Comparison of ENCODE assay signal across 8 cellular contexts in the genomic region with DNA sequence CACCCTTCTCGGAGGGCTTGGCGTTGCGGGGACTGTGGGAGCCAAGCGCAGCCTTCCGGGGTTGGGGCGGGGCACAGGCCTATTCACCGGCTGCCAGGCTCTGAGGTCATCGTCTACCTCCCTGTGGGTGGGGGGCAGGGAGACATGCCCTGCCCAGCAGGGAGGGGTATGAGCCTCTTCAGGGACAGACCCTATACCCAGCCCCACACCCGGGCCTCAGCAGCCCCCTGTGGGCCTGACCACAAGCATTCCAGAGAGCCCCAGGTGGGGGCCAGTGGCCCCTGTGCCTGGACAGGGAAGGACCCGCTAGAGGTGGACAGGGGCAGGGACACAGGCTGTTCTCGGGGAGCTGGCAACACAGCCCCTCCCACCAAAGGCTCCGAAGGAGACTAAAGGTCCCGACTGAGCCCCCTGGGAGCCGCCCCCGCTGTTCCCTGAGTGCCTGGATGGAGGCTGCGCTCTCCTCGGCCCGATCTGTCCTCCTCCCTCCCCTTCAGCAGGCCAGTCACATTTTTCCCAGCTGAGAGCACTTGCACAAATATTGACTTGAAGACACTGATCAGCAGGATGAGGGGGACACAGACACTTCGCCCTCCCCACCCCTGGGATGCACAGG. TPM values are rescaled to one million over a fixed set of nuclear protein-coding genes. Genes with fewer than 3 reads are reported as not detected.
DNase-seq lines count a peak whose midpoint lies in the region; ATAC-seq and TF ChIP-seq lines count a peak whose summit lies in the region.

No MANE protein-coding gene starts in this region.

- H3K9me3 Mint-ChIP-seq in natural killer cell treated with Interleukin-12 subunit alpha and Interleukin-12 subunit beta and Interleukin-15 and Interleukin-18, amount 100 ng/mL, for 72 hours = no peaks in the 10 kb centered on the region
- H3K9me3 Mint-ChIP-seq in natural killer cell = no peaks in the 10 kb centered on the region

- no peaks in the 10 kb centered on the region for H3K27me3 Mint-ChIP-seq in natural killer cell treated with Interleukin-12 subunit alpha and Interleukin-12 subunit beta and Interleukin-15 and Interleukin-18, amount 100 ng/mL, for 72 hours
- no peaks in the 10 kb centered on the region for H3K27me3 Mint-ChIP-seq in natural killer cell (ENCODE audit: low read depth in 2 of 2)

- intact Hi-C loops in natural killer cell (cut with micrococcal nuclease) = no loop called here

- in situ Hi-C loops in KBM-7 (cut with MboI; ENCODE audit: low pct_unique_long_range_greater_than_20kb, low sequenced_read_pairs) = no loop called here

- H3K27ac Mint-ChIP-seq in natural killer cell treated with Interleukin-12 subunit alpha and Interleukin-12 subunit beta and Interleukin-15 and Interleukin-18, amount 100 ng/mL, for 72 hours = no peak overlapping the region
- no peak overlapping the region for H3K27ac Mint-ChIP-seq in natural killer cell

- no peaks in the 10 kb centered on the region for H3K4me1 Mint-ChIP-seq in natural killer cell treated with Interleukin-12 subunit alpha and Interleukin-12 subunit beta and Interleukin-15 and Interleukin-18, amount 100 ng/mL, for 72 hours (ENCODE audit: low read depth in 2 of 2)
- no peaks in the 10 kb centered on the region for H3K4me1 Mint-ChIP-seq in natural killer cell

- H3K36me3 Mint-ChIP-seq in natural killer cell treated with Interleukin-12 subunit alpha and Interleukin-12 subunit beta and Interleukin-15 and Interleukin-18, amount 100 ng/mL, for 72 hours = no peaks in the 10 kb centered on the region
- H3K36me3 Mint-ChIP-seq in natural killer cell = no peaks in the 10 kb centered on the region

- TF ChIP-seq CTCF in natural killer cell (IDR thresholded peaks at IDR 0.05) = no peak

- H3K4me3 Mint-ChIP-seq in natural killer cell treated with Interleukin-12 subunit alpha and Interleukin-12 subunit beta and Interleukin-15 and Interleukin-18, amount 100 ng/mL, for 72 hours = no peak overlapping the region
- no peak overlapping the region for H3K4me3 Mint-ChIP-seq in natural killer cell

- peak; percentile 22 for DNase-seq in natural killer cell treated with Interleukin-12 subunit alpha and Interleukin-12 subunit beta and Interleukin-15 and Interleukin-18, amount 100 ng/mL, for 72 hours (ENCODE audit: low spot score)
- DNase-seq in natural killer cell (no peak), myocyte (ENCODE audit: low read depth) (peak; percentile 48), KBM-7 (no peak), NCI-H748 treated with DMSO at 0.1 percent for 48 hours (lab: John Stamatoyannopoulos, UW) (no peak), UCSD-AML1 (lab: John Stamatoyannopoulos, UW; ENCODE audit: unreplicated experiment) (no peak)

- no peak for ATAC-seq in natural killer cell treated with Interleukin-12 subunit alpha and Interleukin-12 subunit beta and Interleukin-15 and Interleukin-18, amount 100 ng/mL, for 72 hours
- ATAC-seq in natural killer cell = no peak
- peak; percentile 17 for ATAC-seq in esophagus mucosa
- ATAC-seq in GM21825 (IDR thresholded peaks at IDR 0.05; ENCODE audit: unreplicated experiment) = no peak

RNA-seq across cellular contexts. Expression of a gene that starts 11.5 kb away (rescaled TPM):
- 1 to 10 TPM; 1.5 to 1.9 TPM for total RNA-seq in natural killer cell treated with Interleukin-12 subunit alpha and Interleukin-12 subunit beta and Interleukin-15 and Interleukin-18, amount 100 ng/mL, for 72 hours
- total RNA-seq in natural killer cell (1 to 10 TPM; 1.0 to 4.3 (median 1.4) TPM), esophagus mucosa (83.4 TPM), myocyte (90.5 and 173 TPM in 2 replicates)
- polyA plus RNA-seq in myocyte (2012) = 82.7 TPM

RNA-seq across cellular contexts. Expression of a gene that starts 31.3 kb away (rescaled TPM):
- 1,000 to 10,000 TPM; 1,109 to 1,318 TPM for total RNA-seq in natural killer cell treated with Interleukin-12 subunit alpha and Interleukin-12 subunit beta and Interleukin-15 and Interleukin-18, amount 100 ng/mL, for 72 hours
- total RNA-seq in natural killer cell (1,000 to 10,000 TPM in 2 of 3 donors, 100 to 1,000 TPM in 1; 887 to 1,244 (median 1,112) TPM), esophagus mucosa (1,745 TPM), myocyte (610 and 2,016 TPM in 2 replicates)
- 2,121 TPM for polyA plus RNA-seq in myocyte (2012)

RNA-seq across cellular contexts. Expression of a gene that starts 51.5 kb away (rescaled TPM):
- total RNA-seq in natural killer cell treated with Interleukin-12 subunit alpha and Interleukin-12 subunit beta and Interleukin-15 and Interleukin-18, amount 100 ng/mL, for 72 hours = 1 to 10 TPM; 9.4 to 9.5 TPM
- 1 to 10 TPM; 8.0 to 9.3 (median 8.4) TPM for total RNA-seq in natural killer cell
- total RNA-seq in esophagus mucosa = 2.4 TPM
- 3.8 and 4.4 TPM in 2 replicates for total RNA-seq in myocyte
- polyA plus RNA-seq in myocyte (2012) = 4.1 TPM

RNA-seq across cellular contexts. Expression of a gene that starts 52.8 kb away (rescaled TPM):
- 100 to 1,000 TPM; 171 to 178 TPM for total RNA-seq in natural killer cell treated with Interleukin-12 subunit alpha and Interleukin-12 subunit beta and Interleukin-15 and Interleukin-18, amount 100 ng/mL, for 72 hours
- 10 to 100 TPM; 81.4 to 88.4 (median 84.6) TPM for total RNA-seq in natural killer cell
- total RNA-seq in esophagus mucosa = 76.1 TPM
- 144 and 156 TPM in 2 replicates for total RNA-seq in myocyte
- polyA plus RNA-seq in myocyte (2012) = 152 TPM

Comparison
In these comparisons a context has a peak if more than half of its experiments do, and no peak if none do; other contexts are left out.
1. DNase-seq: peak in natural killer cell treated with Interleukin-12 subunit alpha and Interleukin-12 subunit beta and Interleukin-15 and Interleukin-18, amount 100 ng/mL, for 72 hours (single experiment) and myocyte (single experiment); none in natural killer cell (single experiment), KBM-7 (single experiment), NCI-H748 treated with DMSO at 0.1 percent for 48 hours (single experiment) and UCSD-AML1 (single experiment).
2. RNA of a gene that starts 11.5 kb away (total RNA-seq): 90.5 to 173 TPM in myocyte and 83.4 TPM in esophagus mucosa (single experiment); 1.5 to 1.9 TPM in natural killer cell treated with Interleukin-12 subunit alpha and Interleukin-12 subunit beta and Interleukin-15 and Interleukin-18, amount 100 ng/mL, for 72 hours and 1.0 to 4.3 TPM in natural killer cell; every median in the first group is over 10 times any median in the second.